ENCODE assay signal across 8 cellular contexts in genomic region chr9:124940894-124941688, GRCh38. TPM values are rescaled to one million over a fixed set of nuclear protein-coding genes. Genes with fewer than 3 reads are reported as not detected.
DNase-seq lines count a peak whose midpoint lies in the region; ATAC-seq lines count a peak whose summit lies in the region.

A gene with protein sequence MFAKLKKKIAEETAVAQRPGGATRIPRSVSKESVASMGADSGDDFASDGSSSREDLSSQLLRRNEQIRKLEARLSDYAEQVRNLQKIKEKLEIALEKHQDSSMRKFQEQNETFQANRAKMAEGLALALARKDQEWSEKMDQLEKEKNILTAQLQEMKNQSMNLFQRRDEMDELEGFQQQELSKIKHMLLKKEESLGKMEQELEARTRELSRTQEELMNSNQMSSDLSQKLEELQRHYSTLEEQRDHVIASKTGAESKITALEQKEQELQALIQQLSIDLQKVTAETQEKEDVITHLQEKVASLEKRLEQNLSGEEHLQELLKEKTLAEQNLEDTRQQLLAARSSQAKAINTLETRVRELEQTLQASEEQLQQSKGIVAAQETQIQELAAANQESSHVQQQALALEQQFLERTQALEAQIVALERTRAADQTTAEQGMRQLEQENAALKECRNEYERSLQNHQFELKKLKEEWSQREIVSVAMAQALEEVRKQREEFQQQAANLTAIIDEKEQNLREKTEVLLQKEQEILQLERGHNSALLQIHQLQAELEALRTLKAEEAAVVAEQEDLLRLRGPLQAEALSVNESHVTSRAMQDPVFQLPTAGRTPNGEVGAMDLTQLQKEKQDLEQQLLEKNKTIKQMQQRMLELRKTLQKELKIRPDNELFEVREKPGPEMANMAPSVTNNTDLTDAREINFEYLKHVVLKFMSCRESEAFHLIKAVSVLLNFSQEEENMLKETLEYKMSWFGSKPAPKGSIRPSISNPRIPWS (minus strand): TSS chr9:124941083. CDS start chr9:124938711, 2,372 bp downstream.

- peak within 1 kb of the TSS; percentile 96 to 97 for H3K27ac Mint-ChIP-seq in effector memory CD8-positive, alpha-beta T cell
- peak within 1 kb of the TSS; percentile 91 for H3K27ac Mint-ChIP-seq in memory B cell

- H3K36me3 Mint-ChIP-seq in effector memory CD8-positive, alpha-beta T cell (ENCODE audit: insufficient read depth), result peaks cover 46% of the 10 kb centered on the region
- H3K36me3 Mint-ChIP-seq in memory B cell, result peaks cover 4% of the 10 kb centered on the region

- H3K4me3 Mint-ChIP-seq in effector memory CD8-positive, alpha-beta T cell, result peak within 1 kb of the TSS; percentile 86 to 92
- peak within 1 kb of the TSS; percentile 93 for H3K4me3 Mint-ChIP-seq in memory B cell

- no peaks in the 10 kb centered on the region for H3K27me3 Mint-ChIP-seq in effector memory CD8-positive, alpha-beta T cell
- no peaks in the 10 kb centered on the region for H3K27me3 Mint-ChIP-seq in memory B cell

- ATAC-seq in GM21360 (IDR thresholded peaks at IDR 0.05; ENCODE audit: unreplicated experiment), result peak; percentile 71
- ATAC-seq in effector memory CD8-positive, alpha-beta T cell (replicated peaks), result peak; percentile 85
- peak; percentile 85 for ATAC-seq in memory B cell (ENCODE audit: low read depth)

- DNase-seq in COLO829 (ENCODE audit: low spot score) (peak; percentile 97), HT1080 (ENCODE audit: low read depth) (peak; percentile 96), NOMO-1 (lab: John Stamatoyannopoulos, UW; ENCODE audit: unreplicated experiment in 2 of 2) (peak; percentile 80 to 91), memory B cell (ENCODE audit: low spot score in 2 of 2) (peak; percentile 92)
- DNase-seq in activated CD8-positive, alpha-beta memory T cell treated with anti-CD3 and anti-CD28 coated beads for 48 hours (ENCODE audit: low read depth in 2 of 3, low spot score in 2 of 3), result peak; percentile 81 to 92 (median 89)
- peak; percentile 89 to 90 (median 89) for DNase-seq in effector memory CD8-positive, alpha-beta T cell
- DNase-seq in stimulated activated CD8-positive, alpha-beta memory T cell treated with anti-CD3 and anti-CD28 coated beads, Interleukin-12 subunit alpha, Interleukin-12 subunit beta, amount 100 ng/mL, for 1 hour (ENCODE audit: low read depth), result peak; percentile 85

- no peaks in the 10 kb centered on the region for H3K9me3 Mint-ChIP-seq in effector memory CD8-positive, alpha-beta T cell
- no peaks in the 10 kb centered on the region for H3K9me3 Mint-ChIP-seq in memory B cell

- H3K4me1 Mint-ChIP-seq in effector memory CD8-positive, alpha-beta T cell (ENCODE audit: low read depth in 2 of 2), result peaks cover 16 to 27% of the 10 kb centered on the region in 2 donors
- peaks cover 12% of the 10 kb centered on the region for H3K4me1 Mint-ChIP-seq in memory B cell

RNA-seq across cellular contexts. Expression of the gene that starts here (rescaled TPM):
- total RNA-seq in HT1080 (2014; rRNA removed; shearing (Covaris generic)), result 7.8 and 13.2 TPM in 2 replicates
- polyA plus RNA-seq in HT1080 (2015; cell fraction: cytosol; rRNA removed), result 8.7 and 11.7 TPM in 2 replicates
- polyA plus RNA-seq in HT1080 (2015; cell fraction: nucleus; rRNA removed), result 30.5 and 31.1 TPM in 2 replicates

Comparison
In these comparisons a context has a peak if more than half of its experiments do, and no peak if none do; other contexts are left out.
1. Peak in every context shown above with its lines: DNase-seq and ATAC-seq.